ENCODE assay signal across 9 cellular contexts in genomic region chr20:56324806-56325205, GRCh38.
"Had no signal": no experiment of that assay in that cellular context is flagged by ENCODE, and none has a peak within 500 bp of the region (broad histone marks: within the 10 kb centered on the region; RNA-seq: fewer than 3 reads in every experiment).

No MANE protein-coding gene starts in this region.

- ATAC-seq: HCT116 had no signal

- DNase-seq: GM23248, GOT3, H7, HFFc6, KG1 had no signal

- H3K36me3 ChIP-seq: HAP-1 had no signal

- H3K27ac Mint-ChIP-seq: HFFc6, IgD-negative memory B cell had no signal

- H3K9me3 ChIP-seq: HAP-1 had no signal

- H3K27ac ChIP-seq: GM23248, HL-60 had no signal

- H3K9me3 Mint-ChIP-seq: HFFc6 had no signal

- H3K36me3 Mint-ChIP-seq: IgD-negative memory B cell had no signal

- H3K4me1 ChIP-seq: HAP-1 had no signal

- H3K4me3 ChIP-seq: GM23248, HAP-1 had no signal

- H3K4me1 Mint-ChIP-seq: IgD-negative memory B cell had no signal

- H3K9ac ChIP-seq: GM23248 had no signal

- H2AFZ ChIP-seq: GM23248 had no signal

- H3K4me3 Mint-ChIP-seq: HFFc6, IgD-negative memory B cell had no signal
